8 cellular contexts compared by ENCODE assay signal in the genomic region with DNA sequence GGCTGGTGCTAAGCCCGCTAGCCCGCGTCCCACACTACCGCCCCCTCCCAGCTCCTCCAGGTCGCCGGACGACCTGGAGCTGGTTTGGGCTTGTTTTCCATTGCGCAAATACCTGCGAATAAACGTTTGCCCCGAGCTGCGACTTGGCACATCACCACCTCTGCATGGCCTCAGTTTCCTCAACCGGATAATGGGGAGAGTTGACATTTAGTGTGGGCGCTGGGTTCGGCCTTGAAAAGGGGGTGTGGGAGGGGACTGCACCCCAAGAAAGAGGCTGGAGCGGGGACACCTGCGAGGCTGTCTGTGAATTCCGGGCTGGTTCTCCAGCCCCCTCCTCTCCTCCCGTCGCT. TPM values are rescaled to one million over a fixed set of nuclear protein-coding genes. Genes with fewer than 3 reads are reported as not detected.
A peak's percentile ranks its signal among the peaks of the same experiment; 100 is the strongest.
DNase-seq lines count a peak whose midpoint lies in the region; ATAC-seq and TF ChIP-seq lines count a peak whose summit lies in the region.

No MANE protein-coding gene starts in this region.

- H3K9ac ChIP-seq in fibroblast of lung (ENCODE audit: insufficient read depth, low read length) (peak overlapping the region; percentile 92), rectal smooth muscle tissue (ENCODE audit: low read length) (peak overlapping the region; percentile 85)

- H3K9me3 ChIP-seq in T-helper 17 cell (ENCODE audit: control insufficient read depth, low read length, poor library complexity, severe bottlenecking) (no peaks in the 10 kb centered on the region), fibroblast of lung (ENCODE audit: control insufficient read depth, insufficient read depth, low read depth, low read length) (no peaks in the 10 kb centered on the region)

- H3K27me3 Mint-ChIP-seq in activated T-cell treated with anti-CD3 and anti-CD28 coated beads, Interleukin-2, amount 50 U/mL, for 4 hours (ENCODE audit: low read depth): no peaks in the 10 kb centered on the region
- no peaks in the 10 kb centered on the region for H3K27me3 Mint-ChIP-seq in T-helper 17 cell

- H3K4me3 Mint-ChIP-seq in activated T-cell treated with anti-CD3 and anti-CD28 coated beads, Interleukin-2, amount 50 U/mL, for 4 hours: peak overlapping the region; percentile 88
- H3K4me3 Mint-ChIP-seq in T-helper 17 cell: peak overlapping the region; percentile 88

- peak overlapping the region; percentile 99 for H3K27ac Mint-ChIP-seq in T-helper 17 cell

- no peaks in the 10 kb centered on the region for H3K36me3 ChIP-seq in fibroblast of lung (ENCODE audit: control insufficient read depth, insufficient read depth, low read length)
- no peaks in the 10 kb centered on the region for H3K36me3 ChIP-seq in rectal smooth muscle tissue (ENCODE audit: control insufficient read depth, insufficient read depth, low read length)

- DNase-seq in activated T-cell treated with anti-CD3 and anti-CD28 coated beads, Interleukin-2, amount 50 U/mL, for 4 hours: no peak
- DNase-seq in activated T-cell treated with anti-CD3 and anti-CD28 coated beads, Interleukin-2, amount 50 U/mL, for 1 hour: no peak
- DNase-seq in T-helper 17 cell (no peak), fibroblast of lung (ENCODE audit: low read depth in 2 of 2) (no peak), NCI-H187 treated with DMSO at 0.1 percent for 48 hours (lab: John Stamatoyannopoulos, UW) (no peak)

- peak overlapping the region; percentile 97 for H3K4me2 ChIP-seq in fibroblast of lung (ENCODE audit: extremely low read depth, insufficient read depth, low read length)

- TF ChIP-seq CTCF in fibroblast of lung (conservative IDR thresholded peaks at IDR 0.05 in 1 of 2, IDR thresholded peaks at IDR 0.05 in 1 of 2; ENCODE audit: low read depth in 1 of 2, low read length in 2 of 2): no peak

- H3K27ac ChIP-seq in fibroblast of lung (ENCODE audit: insufficient read depth, low read length): peak overlapping the region; percentile 91
- peak overlapping the region; percentile 97 for H3K27ac ChIP-seq in rectal smooth muscle tissue (ENCODE audit: low read depth, low read length)

- H4K20me1 ChIP-seq in fibroblast of lung (ENCODE audit: control insufficient read depth, extremely low read depth, insufficient read depth, low read length): no peaks in the 10 kb centered on the region

- no peaks in the 10 kb centered on the region for H3K79me2 ChIP-seq in fibroblast of lung (ENCODE audit: control insufficient read depth, insufficient read depth, low read length)

- peak in 1 of 2 donors; percentile 1 for ATAC-seq in activated T-cell treated with anti-CD3 and anti-CD28 coated beads, Interleukin-2, amount 50 U/mL, for 4 hours
- ATAC-seq in T-helper 17 cell (no peak), GM21360 (IDR thresholded peaks at IDR 0.05; ENCODE audit: unreplicated experiment) (no peak), GM18868 (IDR thresholded peaks at IDR 0.05; ENCODE audit: unreplicated experiment) (no peak)

- no peaks in the 10 kb centered on the region for H3K9me3 Mint-ChIP-seq in activated T-cell treated with anti-CD3 and anti-CD28 coated beads, Interleukin-2, amount 50 U/mL, for 4 hours

- no peaks in the 10 kb centered on the region for H3K27me3 ChIP-seq in fibroblast of lung (ENCODE audit: control insufficient read depth, insufficient read depth, low read length)
- H3K27me3 ChIP-seq in rectal smooth muscle tissue (ENCODE audit: control insufficient read depth, insufficient read depth, low read length): no peaks in the 10 kb centered on the region

- peak overlapping the region; percentile 54 to 76 (median 62) for H3K4me3 ChIP-seq in fibroblast of lung (replicated peaks in 1 of 4; ENCODE audit: control extremely low read depth in 1 of 4, insufficient read depth in 1 of 4, low read depth in 3 of 4, low read length in 4 of 4)
- peak overlapping the region; percentile 81 for H3K4me3 ChIP-seq in rectal smooth muscle tissue (ENCODE audit: low read length)

- H2AFZ ChIP-seq in fibroblast of lung (ENCODE audit: low read length): no peak overlapping the region

- no peaks in the 10 kb centered on the region for H3K36me3 Mint-ChIP-seq in activated T-cell treated with anti-CD3 and anti-CD28 coated beads, Interleukin-2, amount 50 U/mL, for 4 hours (ENCODE audit: insufficient read depth)
- H3K36me3 Mint-ChIP-seq in T-helper 17 cell (ENCODE audit: low read depth): no peaks in the 10 kb centered on the region

- H3K4me1 ChIP-seq in fibroblast of lung (ENCODE audit: control insufficient read depth, extremely low read depth, insufficient read depth, low read length) (peaks cover 16% of the 10 kb centered on the region), rectal smooth muscle tissue (ENCODE audit: control insufficient read depth, insufficient read depth, low read length) (peaks cover 8% of the 10 kb centered on the region)

- H3K4me1 Mint-ChIP-seq in activated T-cell treated with anti-CD3 and anti-CD28 coated beads, Interleukin-2, amount 50 U/mL, for 4 hours (ENCODE audit: low read depth): peaks cover 61% of the 10 kb centered on the region
- H3K4me1 Mint-ChIP-seq in T-helper 17 cell: peaks cover 42% of the 10 kb centered on the region

RNA-seq across cellular contexts. Expression of a gene that starts 11.0 kb away (rescaled TPM):
- total RNA-seq in activated T-cell treated with anti-CD3 and anti-CD28 coated beads, Interleukin-2, amount 50 U/mL, for 4 hours: 100 to 1,000 TPM; 232 to 244 (median 242) TPM
- total RNA-seq in T-helper 17 cell: 1,000 to 10,000 TPM; 1,212 to 1,401 TPM
- 149 and 166 TPM in 2 replicates for total RNA-seq in fibroblast of lung
- polyA plus RNA-seq in fibroblast of lung: 47.6 and 65.8 TPM in 2 replicates
- 92.1 and 103 TPM in 2 replicates for polyA plus RNA-seq in fibroblast of lung (2012)
- 15.3 and 34.4 TPM in 2 replicates for polyA minus RNA-seq in fibroblast of lung (ENCODE audit: low replicate concordance)

RNA-seq across cellular contexts. Expression of a gene that starts 18.2 kb away (rescaled TPM):
- under 1 TPM; 0.35 to 0.42 (median 0.38) TPM for total RNA-seq in activated T-cell treated with anti-CD3 and anti-CD28 coated beads, Interleukin-2, amount 50 U/mL, for 4 hours
- total RNA-seq in T-helper 17 cell (10 to 100 TPM; 16.5 to 21.9 TPM), fibroblast of lung (0.51 and 0.83 TPM in 2 replicates)
- polyA plus RNA-seq in fibroblast of lung: 0.27 and 0.79 TPM in 2 replicates
- polyA plus RNA-seq in fibroblast of lung (2012): 0.23 and 1.1 TPM in 2 replicates
- 3.5 and 7.5 TPM in 2 replicates for polyA minus RNA-seq in fibroblast of lung (ENCODE audit: low replicate concordance)

RNA-seq across cellular contexts. Expression of a gene that starts 30.4 kb away (rescaled TPM):
- total RNA-seq in activated T-cell treated with anti-CD3 and anti-CD28 coated beads, Interleukin-2, amount 50 U/mL, for 4 hours: 100 to 1,000 TPM; 209 to 254 (median 230) TPM
- 10 to 100 TPM; 43.3 to 46.6 TPM for total RNA-seq in T-helper 17 cell
- 70.9 and 124 TPM in 2 replicates for total RNA-seq in fibroblast of lung
- 50.9 and 97.2 TPM in 2 replicates for polyA plus RNA-seq in fibroblast of lung
- 80.5 and 169 TPM in 2 replicates for polyA plus RNA-seq in fibroblast of lung (2012)
- polyA minus RNA-seq in fibroblast of lung (ENCODE audit: low replicate concordance): 12.9 and 24.4 TPM in 2 replicates

RNA-seq across cellular contexts. Expression of a gene that starts 48.0 kb away (rescaled TPM):
- 10 to 100 TPM; 12.8 to 14.7 (median 13.0) TPM for total RNA-seq in activated T-cell treated with anti-CD3 and anti-CD28 coated beads, Interleukin-2, amount 50 U/mL, for 4 hours
- total RNA-seq in T-helper 17 cell (10 to 100 TPM; 22.0 to 28.3 TPM), fibroblast of lung (63.9 and 78.8 TPM in 2 replicates)
- polyA plus RNA-seq in fibroblast of lung: 17.0 and 25.4 TPM in 2 replicates
- 17.8 and 24.4 TPM in 2 replicates for polyA plus RNA-seq in fibroblast of lung (2012)
- polyA minus RNA-seq in fibroblast of lung (ENCODE audit: low replicate concordance): 110 and 120 TPM in 2 replicates
